9 cellular contexts compared by ENCODE assay signal in the genomic region with DNA sequence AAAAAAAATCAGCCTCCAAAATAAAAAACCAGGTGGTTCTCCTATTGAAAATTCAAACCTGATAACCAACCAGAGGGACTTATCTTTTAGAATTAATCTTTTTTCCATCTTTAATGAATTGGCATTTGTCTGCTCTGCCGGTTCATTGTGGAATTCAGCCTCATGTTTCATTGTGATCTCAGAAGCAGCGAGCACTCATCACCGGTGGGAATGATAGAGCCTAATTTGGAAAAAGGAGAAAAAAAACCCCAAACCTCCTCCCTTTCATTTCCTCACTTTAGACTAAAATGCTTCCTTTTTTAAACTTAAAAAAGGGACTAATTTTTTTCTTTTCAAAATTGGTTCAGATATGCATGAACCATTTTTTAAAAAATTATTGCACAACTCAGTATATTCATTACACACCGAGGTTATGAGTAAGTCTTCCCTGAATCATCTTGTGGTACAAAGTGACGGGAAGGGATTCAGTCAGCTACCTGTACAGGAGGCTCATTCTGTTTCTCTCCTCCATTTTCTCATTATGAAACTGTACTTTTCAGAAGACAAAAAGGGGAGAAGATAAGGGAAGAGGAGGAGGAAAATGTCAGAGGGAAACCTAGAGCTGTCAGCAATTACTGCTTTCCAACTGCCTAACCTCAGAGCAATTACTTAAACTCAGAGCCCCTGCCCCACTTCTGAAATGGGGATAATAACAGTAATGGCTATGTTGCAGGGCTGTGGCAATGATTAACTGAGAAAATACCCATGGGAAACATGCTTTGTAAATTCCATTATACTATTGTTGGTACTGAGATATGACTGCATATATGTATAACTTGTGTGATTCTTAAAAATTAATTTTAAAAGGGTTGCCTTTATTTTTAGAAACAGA. TPM values are rescaled to one million over a fixed set of nuclear protein-coding genes. Genes with fewer than 3 reads are reported as not detected.
A peak's percentile ranks its signal among the peaks of the same experiment; 100 is the strongest.
DNase-seq lines count a peak whose midpoint lies in the region; ATAC-seq, FAIRE-seq and TF ChIP-seq lines count a peak whose summit lies in the region.
"Had no signal": no experiment of that assay in that cellular context is flagged by ENCODE, and none has a peak within 500 bp of the region (broad histone marks: within the 10 kb centered on the region; RNA-seq: fewer than 3 reads in every experiment).

No MANE protein-coding gene starts in this region.

- no peak for TF ChIP-seq CTCF in epithelial cell of esophagus (IDR thresholded peaks at IDR 0.05; ENCODE audit: insufficient read depth, low read depth, low read length, missing control alignments)

- FAIRE-seq in frontal cortex (lab: Jason Lieb, UNC) = no peak

- peak; percentile 60 for DNase-seq in EH (ENCODE audit: low read depth)
- peak; percentile 77 for DNase-seq in HT1080 (ENCODE audit: low read depth)
- DNase-seq in epithelial cell of esophagus (ENCODE audit: low read depth) = peak; percentile 89
- DNase-seq in AG08396 (ENCODE audit: low spot score) = no peak
- no peak for DNase-seq in frontal cortex (ENCODE audit: low spot score in 2 of 2)
- no peak for DNase-seq in stimulated activated CD8-positive, alpha-beta memory T cell treated with anti-CD3 and anti-CD28 coated beads, Interleukin-4, amount 100 ng/mL, for 48 hours
- DNase-seq in LoVo (ENCODE audit: low spot score) = no peak

- no peak overlapping the region for H3K4me3 ChIP-seq in epithelial cell of esophagus (ENCODE audit: low read length)
- H3K4me3 ChIP-seq: adrenal gland had no signal

- ATAC-seq in GM21515 (IDR thresholded peaks at IDR 0.05; ENCODE audit: unreplicated experiment) = peak; percentile 54

RNA-seq across cellular contexts. Expression of a gene that starts 23.9 kb away (rescaled TPM):
- 51.5 and 58.2 TPM in 2 replicates for total RNA-seq in HT1080 (2014; rRNA removed; shearing (Covaris generic))
- 29.3 and 32.6 TPM in 2 replicates for polyA plus RNA-seq in HT1080 (2015; cell fraction: cytosol; rRNA removed)
- polyA plus RNA-seq in HT1080 (2015; cell fraction: nucleus; rRNA removed) = 27.1 and 33.5 TPM in 2 replicates
- total RNA-seq in frontal cortex = 5.7 TPM

Comparison
In these comparisons a context has a peak if more than half of its experiments do, and no peak if none do; other contexts are left out.
1. DNase-seq: peak in EH (single experiment), HT1080 (single experiment) and epithelial cell of esophagus (single experiment); none in AG08396 (single experiment), frontal cortex (0 of 2), stimulated activated CD8-positive, alpha-beta memory T cell treated with anti-CD3 and anti-CD28 coated beads, Interleukin-4, amount 100 ng/mL, for 48 hours (single experiment) and LoVo (single experiment).